8 cellular contexts compared by ENCODE assay signal in genomic region chr1:6613361-6614018, GRCh38. TPM values are rescaled to one million over a fixed set of nuclear protein-coding genes. Genes with fewer than 3 reads are reported as not detected.
DNase-seq lines count a peak whose midpoint lies in the region; ATAC-seq, FAIRE-seq and TF ChIP-seq lines count a peak whose summit lies in the region.

PHF13 (plus strand) TSS chr1:6613731; CDS start chr1:6614067, 336 bp downstream.

- H3K9me3 Mint-ChIP-seq in astrocyte (ENCODE audit: unreplicated experiment): no peaks in the 10 kb centered on the region

- H3K27ac ChIP-seq in astrocyte (ENCODE audit: low read depth, low read length) (peak within 1 kb of the TSS; percentile 64), rectal smooth muscle tissue (ENCODE audit: low read depth, low read length) (peak within 1 kb of the TSS; percentile 96), vagina (peak within 1 kb of the TSS; percentile 97)

- H3K4me2 ChIP-seq in astrocyte (ENCODE audit: low read length): peak within 1 kb of the TSS; percentile 89

- H3K9ac ChIP-seq in astrocyte (ENCODE audit: low read length): peak within 1 kb of the TSS; percentile 85
- H3K9ac ChIP-seq in rectal smooth muscle tissue (ENCODE audit: low read length): peak within 1 kb of the TSS; percentile 66

- H3K27me3 ChIP-seq in astrocyte (ENCODE audit: insufficient read depth, low read length): no peaks in the 10 kb centered on the region
- no peaks in the 10 kb centered on the region for H3K27me3 ChIP-seq in rectal smooth muscle tissue (ENCODE audit: control insufficient read depth, insufficient read depth, low read length)
- H3K27me3 ChIP-seq in vagina: no peaks in the 10 kb centered on the region

- intact Hi-C loops in vagina (cut with DNase I): no loop called here

- DNase-seq in NCI-H2029 treated with DMSO at 0.1 percent for 48 hours (lab: John Stamatoyannopoulos, UW) (peak; percentile 92), T-helper 22 cell (ENCODE audit: low read depth) (peak; percentile 99), astrocyte (ENCODE audit: low read depth) (peak; percentile 95), hepatic stellate cell (ENCODE audit: low spot score) (peak; percentile 99), vagina (ENCODE audit: extremely low spot score in 2 of 2) (peak; percentile 99 to 100)

- peak in 1 of 2 donors; percentile 58 for TF ChIP-seq POLR2A in vagina (IDR thresholded peaks at IDR 0.05)

- no peaks in the 10 kb centered on the region for H3K27me3 Mint-ChIP-seq in astrocyte (ENCODE audit: low read depth, unreplicated experiment)

- H3K4me3 ChIP-seq in astrocyte (ENCODE audit: insufficient read depth, low read depth, low read length) (peak within 1 kb of the TSS; percentile 81), rectal smooth muscle tissue (ENCODE audit: low read length) (peak within 1 kb of the TSS; percentile 93), vagina (peak within 1 kb of the TSS; percentile 85 to 98)

- ATAC-seq in GM18511 (IDR thresholded peaks at IDR 0.05; ENCODE audit: unreplicated experiment): peak; percentile 90
- peak; percentile 90 for ATAC-seq in HG03025 (IDR thresholded peaks at IDR 0.05; ENCODE audit: low FRiP score, unreplicated experiment)

- peak within 1 kb of the TSS; percentile 97 for H3K27ac Mint-ChIP-seq in astrocyte (ENCODE audit: unreplicated experiment)

- H3K4me3 Mint-ChIP-seq in astrocyte (ENCODE audit: unreplicated experiment): peak within 1 kb of the TSS; percentile 99

- peaks cover 31% of the 10 kb centered on the region for H4K20me1 ChIP-seq in astrocyte (ENCODE audit: insufficient read depth, low read length)

- TF ChIP-seq CTCF in astrocyte (IDR thresholded peaks at IDR 0.05; ENCODE audit: insufficient read depth, low read depth, low read length): no peak
- TF ChIP-seq CTCF in vagina (IDR thresholded peaks at IDR 0.05): no peak

- FAIRE-seq in astrocyte (lab: Jason Lieb, UNC): no peak

- H3K4me1 Mint-ChIP-seq in astrocyte (ENCODE audit: low read depth, unreplicated experiment): peaks cover 9% of the 10 kb centered on the region

- H3K79me2 ChIP-seq in astrocyte (ENCODE audit: insufficient read depth, low read length): peaks cover 52% of the 10 kb centered on the region

- H2AFZ ChIP-seq in astrocyte (ENCODE audit: low read depth, low read length): peak within 1 kb of the TSS; percentile 71

- peaks cover 3% of the 10 kb centered on the region for H3K36me3 ChIP-seq in astrocyte (ENCODE audit: insufficient read depth, low read length)
- no peaks in the 10 kb centered on the region for H3K36me3 ChIP-seq in rectal smooth muscle tissue (ENCODE audit: control insufficient read depth, insufficient read depth, low read length)
- peaks cover 0 to 9% of the 10 kb centered on the region in 2 donors for H3K36me3 ChIP-seq in vagina

- peaks cover 5% of the 10 kb centered on the region for H3K36me3 Mint-ChIP-seq in astrocyte (ENCODE audit: low read depth, unreplicated experiment)

- peaks cover 5% of the 10 kb centered on the region for H3K4me1 ChIP-seq in astrocyte (ENCODE audit: insufficient read depth, low read length)
- H3K4me1 ChIP-seq in rectal smooth muscle tissue (ENCODE audit: control insufficient read depth, insufficient read depth, low read length): peaks cover 6% of the 10 kb centered on the region
- H3K4me1 ChIP-seq in vagina: peaks cover 49% of the 10 kb centered on the region

- no peaks in the 10 kb centered on the region for H3K9me3 ChIP-seq in astrocyte (ENCODE audit: insufficient read depth, low read depth, low read length)
- no peaks in the 10 kb centered on the region for H3K9me3 ChIP-seq in vagina

RNA-seq across cellular contexts. Expression of gene PHF13, which starts in this region (rescaled TPM):
- total RNA-seq in astrocyte (23.7 and 24.7 TPM in 2 replicates), vagina (21.6 TPM)

Comparison
In these comparisons a context has a peak if more than half of its experiments do, and no peak if none do; other contexts are left out.
1. Peak in every context shown above with its lines: DNase-seq, ATAC-seq, H3K4me3 ChIP-seq and H3K27ac ChIP-seq.